ENCODE assay signal across 14 cellular contexts in genomic region chr1:19466112-19466561, GRCh38. TPM values are rescaled to one million over a fixed set of nuclear protein-coding genes. Genes with fewer than 3 reads are reported as not detected.
DNase-seq lines count a peak whose midpoint lies in the region; ATAC-seq, FAIRE-seq and TF ChIP-seq lines count a peak whose summit lies in the region.
"Had no signal": no experiment of that assay in that cellular context is flagged by ENCODE, and none has a peak within 500 bp of the region (broad histone marks: within the 10 kb centered on the region; RNA-seq: fewer than 3 reads in every experiment).

No MANE protein-coding gene starts in this region.

- no peaks in the 10 kb centered on the region for H3K27me3 Mint-ChIP-seq in activated CD8-positive, alpha-beta T cell treated with anti-CD3 and anti-CD28 coated beads, Interleukin-2, amount 10 ng/mL, durations not matched to agents 7 days and 5 days (ENCODE audit: low read depth)

- no peaks in the 10 kb centered on the region for H3K27me3 ChIP-seq in H7 (ENCODE audit: control insufficient read depth, insufficient read depth, low read length)
- no peaks in the 10 kb centered on the region for H3K27me3 ChIP-seq in psoas muscle (ENCODE audit: insufficient read depth in 3 of 3, low read length in 2 of 3)

- no peaks in the 10 kb centered on the region for H3K9me3 Mint-ChIP-seq in activated CD8-positive, alpha-beta T cell treated with anti-CD3 and anti-CD28 coated beads, Interleukin-2, amount 10 ng/mL, durations not matched to agents 7 days and 5 days (ENCODE audit: insufficient read depth)
- H3K9me3 Mint-ChIP-seq in stimulated activated effector memory CD8-positive, alpha-beta T cell treated with anti-CD3 and anti-CD28 coated beads, Interleukin-12 subunit alpha, Interleukin-12 subunit beta, amount 100 ng/mL, for 72 hours, result no peaks in the 10 kb centered on the region

- peak overlapping the region; percentile 44 for H3K27ac Mint-ChIP-seq in activated CD8-positive, alpha-beta T cell treated with anti-CD3 and anti-CD28 coated beads, Interleukin-2, amount 10 ng/mL, durations not matched to agents 7 days and 5 days
- peak overlapping the region; percentile 86 for H3K27ac Mint-ChIP-seq in stimulated activated effector memory CD8-positive, alpha-beta T cell treated with anti-CD3 and anti-CD28 coated beads, Interleukin-12 subunit alpha, Interleukin-12 subunit beta, amount 100 ng/mL, for 72 hours

- 69 to 74% (median 74%) methylated on average over 9 of the region's 9 CpGs for WGBS in psoas muscle, 3 donors

- H3K27ac ChIP-seq in kidney (ENCODE audit: low read depth in 2 of 2, low read length in 2 of 2) (peak overlapping the region; percentile 54 to 79), psoas muscle (no peak overlapping the region)
- H3K27ac ChIP-seq: HL-60 had no signal

- DNase-seq in H7 (peak; percentile 35), kidney (no peak), UCSD-AML1 (lab: John Stamatoyannopoulos, UW; ENCODE audit: unreplicated experiment) (no peak), COLO668 (lab: John Stamatoyannopoulos, UW; ENCODE audit: unreplicated experiment) (no peak), psoas muscle (no peak)
- DNase-seq in activated CD8-positive, alpha-beta T cell treated with anti-CD3 and anti-CD28 coated beads, Interleukin-2, amount 10 ng/mL, durations not matched to agents 7 days and 5 days, result no peak
- DNase-seq in stimulated activated effector memory CD8-positive, alpha-beta T cell treated with anti-CD3 and anti-CD28 coated beads, Interleukin-12 subunit alpha, Interleukin-12 subunit beta, amount 100 ng/mL, for 72 hours (ENCODE audit: low spot score in 2 of 2), result no peak
- DNase-seq: activated T-cell treated with anti-CD3 and anti-CD28 coated beads, Interleukin-2, amount 50 U/mL, for 1 hour; MV-4-11; NCI-H446 treated with DMSO at 0.1 percent for 48 hours had no signal

- H3K36me3 ChIP-seq in H7 (replicated peaks; ENCODE audit: control insufficient read depth, insufficient read depth, low read length), result no peaks in the 10 kb centered on the region; the same call in 1 of the 2 replicates
- no peaks in the 10 kb centered on the region for H3K36me3 ChIP-seq in kidney (ENCODE audit: control insufficient read depth in 1 of 2, insufficient read depth in 2 of 2, low read length in 2 of 2)
- peaks cover 0 to under 1% of the 10 kb centered on the region in 2 donors for H3K36me3 ChIP-seq in psoas muscle (ENCODE audit: insufficient read depth in 1 of 2, low read depth in 1 of 2)

- POLR2A ChIA-PET in activated CD8-positive, alpha-beta T cell treated with anti-CD3 and anti-CD28 coated beads, Interleukin-2, amount 10 ng/mL, durations not matched to agents 7 days and 5 days (lab: Charles Lee), result interaction anchor here (1.0 to 13.1 kb wide), 2 partner anchors 16 to 31 kb away, joined by 3 to 194 read pairs; partner anchors contain the start of gene CAPZB

- H3K4me3 Mint-ChIP-seq in activated CD8-positive, alpha-beta T cell treated with anti-CD3 and anti-CD28 coated beads, Interleukin-2, amount 10 ng/mL, durations not matched to agents 7 days and 5 days, result no peak overlapping the region
- no peak overlapping the region for H3K4me3 Mint-ChIP-seq in stimulated activated effector memory CD8-positive, alpha-beta T cell treated with anti-CD3 and anti-CD28 coated beads, Interleukin-12 subunit alpha, Interleukin-12 subunit beta, amount 100 ng/mL, for 72 hours

- H3K4me1 ChIP-seq in kidney (ENCODE audit: control insufficient read depth in 1 of 2, insufficient read depth in 1 of 2, low read depth in 1 of 2, low read length in 2 of 2), result peaks cover 43 to 55% of the 10 kb centered on the region in 2 donors
- H3K4me1 ChIP-seq in psoas muscle, result peaks cover 67% of the 10 kb centered on the region

- no peak overlapping the region for H3K9ac ChIP-seq in kidney (ENCODE audit: low read length in 2 of 2)

- H3K36me3 Mint-ChIP-seq in activated CD8-positive, alpha-beta T cell treated with anti-CD3 and anti-CD28 coated beads, Interleukin-2, amount 10 ng/mL, durations not matched to agents 7 days and 5 days (ENCODE audit: low read depth), result peaks cover 56% of the 10 kb centered on the region
- H3K36me3 Mint-ChIP-seq in stimulated activated effector memory CD8-positive, alpha-beta T cell treated with anti-CD3 and anti-CD28 coated beads, Interleukin-12 subunit alpha, Interleukin-12 subunit beta, amount 100 ng/mL, for 72 hours, result peaks cover 35% of the 10 kb centered on the region

- H3K4me3 ChIP-seq in H7 (ENCODE audit: insufficient read depth, low read depth, low read length) (no peak overlapping the region), kidney (ENCODE audit: low read length in 2 of 2) (no peak overlapping the region), psoas muscle (no peak overlapping the region)

- no peak for FAIRE-seq in kidney (lab: Jason Lieb, UNC)
- FAIRE-seq: islet of Langerhans, TTC549 had no signal

- CTCF ChIA-PET in activated CD8-positive, alpha-beta T cell treated with anti-CD3 and anti-CD28 coated beads, Interleukin-2, amount 10 ng/mL, durations not matched to agents 7 days and 5 days (lab: Charles Lee), result interaction anchor here (0.8 to 1.8 kb wide), 5 partner anchors 12 to 188 kb away, joined by 3 to 10 read pairs (median 3); no protein-coding TSS in a partner anchor

- peaks cover 93% of the 10 kb centered on the region for H3K4me1 Mint-ChIP-seq in activated CD8-positive, alpha-beta T cell treated with anti-CD3 and anti-CD28 coated beads, Interleukin-2, amount 10 ng/mL, durations not matched to agents 7 days and 5 days (ENCODE audit: low read depth)
- peaks cover 91% of the 10 kb centered on the region for H3K4me1 Mint-ChIP-seq in stimulated activated effector memory CD8-positive, alpha-beta T cell treated with anti-CD3 and anti-CD28 coated beads, Interleukin-12 subunit alpha, Interleukin-12 subunit beta, amount 100 ng/mL, for 72 hours

- TF ChIP-seq CTCF in kidney (IDR thresholded peaks at IDR 0.05; ENCODE audit: borderline replicate concordance, extremely low read depth, insufficient read depth) (no peak), psoas muscle (IDR thresholded peaks at IDR 0.05) (no peak)

- no peak for ATAC-seq in activated CD8-positive, alpha-beta T cell treated with anti-CD3 and anti-CD28 coated beads, Interleukin-2, amount 10 ng/mL, durations not matched to agents 7 days and 5 days
- ATAC-seq in stimulated activated effector memory CD8-positive, alpha-beta T cell treated with anti-CD3 and anti-CD28 coated beads, Interleukin-12 subunit alpha, Interleukin-12 subunit beta, amount 100 ng/mL, for 72 hours, result no peak
- ATAC-seq in GM18505 (IDR thresholded peaks at IDR 0.05; ENCODE audit: unreplicated experiment), result no peak
- ATAC-seq in psoas muscle, result no peak

- H3K9me3 ChIP-seq in kidney (ENCODE audit: control insufficient read depth in 1 of 2, low read length in 2 of 2) (no peaks in the 10 kb centered on the region), psoas muscle (no peaks in the 10 kb centered on the region)

- no peak for TF ChIP-seq POLR2A in GM18505 (IDR thresholded peaks at IDR 0.05; ENCODE audit: borderline replicate concordance, extremely low read depth, insufficient read depth, insufficient read length)

- intact Hi-C loops in kidney (cut with DNase I) (no loop called here), psoas muscle (cut with DNase I) (no loop called here)

RNA-seq across cellular contexts. Expression of gene CAPZB, which starts 19.2 kb away (rescaled TPM):
- total RNA-seq in H7 (2014; rRNA removed; shearing (Covaris generic)), result 201 and 214 TPM in 2 replicates
- total RNA-seq in activated CD8-positive, alpha-beta T cell treated with anti-CD3 and anti-CD28 coated beads, Interleukin-2, amount 10 ng/mL, durations not matched to agents 7 days and 5 days, result 100 to 1,000 TPM; 492 to 518 TPM
- total RNA-seq in kidney, result 265 TPM
- 253 TPM for polyA plus RNA-seq in kidney (ENCODE audit: insufficient read depth, low read depth, low replicate concordance)
- total RNA-seq in psoas muscle, result 100 to 1,000 TPM; 207 to 284 (median 232) TPM
- 100 to 1,000 TPM; 179 to 261 (median 206) TPM for polyA plus RNA-seq in psoas muscle
